9 cellular contexts compared by ENCODE assay signal in the genomic region with DNA sequence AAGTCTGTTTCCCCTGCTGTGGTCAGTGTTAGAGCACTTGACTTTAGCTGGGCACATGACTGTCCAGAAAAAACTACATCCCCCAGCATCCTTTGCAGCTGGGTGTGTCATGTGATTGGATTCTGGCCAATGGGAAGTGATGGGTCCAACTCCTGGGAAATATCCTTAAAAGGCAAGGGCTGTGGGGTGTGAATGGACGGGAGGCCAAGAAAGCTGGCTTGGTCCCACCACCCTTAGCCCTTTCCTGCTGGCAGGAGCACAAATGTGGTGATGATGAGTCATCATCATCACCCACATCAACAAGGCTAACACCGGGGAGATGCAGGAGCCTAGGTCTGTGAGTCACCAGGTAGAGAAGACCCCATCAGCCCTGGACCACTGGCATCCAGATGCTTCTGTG.
DNase-seq lines count a peak whose midpoint lies in the region; ATAC-seq and TF ChIP-seq lines count a peak whose summit lies in the region.
"Had no signal": no experiment of that assay in that cellular context is flagged by ENCODE, and none has a peak within 500 bp of the region (broad histone marks: within the 10 kb centered on the region; RNA-seq: fewer than 3 reads in every experiment).

No MANE protein-coding gene starts in this region.

- in situ Hi-C loops in transverse colon (cut with MboI; ENCODE audit: low pct_ligation_motif_present in 1 of 4, low pct_unique_long_range_greater_than_20kb in 1 of 4, low sequenced_read_pairs in 3 of 4) = no loop called here

- intact Hi-C loops in transverse colon (cut with DNase I; ENCODE audit: low total_unique reads) = no loop called here

- no peaks in the 10 kb centered on the region for H3K79me2 ChIP-seq in ACC112 (ENCODE audit: control insufficient read depth, insufficient read depth, low read length, unreplicated experiment)

- ATAC-seq in GM21390 (IDR thresholded peaks at IDR 0.05; ENCODE audit: unreplicated experiment) (no peak), HG03280 (IDR thresholded peaks at IDR 0.05; ENCODE audit: unreplicated experiment) (no peak)

- H2AFZ ChIP-seq in ACC112 (ENCODE audit: low read length, unreplicated experiment) = peak overlapping the region; percentile 40

- WGBS in transverse colon (ENCODE audit: low coverage in 1 of 2), 2 donors = 19% methylated on average over 2 of the region's 2 CpGs; no CpG with 5 or more reads in 1 of the 2 donors

- no peak for TF ChIP-seq POLR2A in transverse colon (IDR thresholded peaks at IDR 0.05)

- no peak for TF ChIP-seq CTCF in transverse colon (IDR thresholded peaks at IDR 0.05)

- no peaks in the 10 kb centered on the region for H3K9me3 ChIP-seq in transverse colon

- TF ChIP-seq EP300 in transverse colon (IDR thresholded peaks at IDR 0.05; ENCODE audit: low read depth) = no peak

- H3K27ac ChIP-seq in ACC112 (ENCODE audit: low read depth, low read length) (peak overlapping the region; percentile 61), transverse colon (no peak overlapping the region)

- H3K36me3 ChIP-seq in ACC112 (ENCODE audit: insufficient read depth, low read length) (peaks cover 2% of the 10 kb centered on the region; the same call in 1 of the 2 replicates), transverse colon (no peaks in the 10 kb centered on the region)

- DNase-seq in HK-2 (ENCODE audit: unreplicated experiment) = peak; percentile 37
- DNase-seq in astrocyte of the hippocampus (ENCODE audit: low read depth, low spot score) = peak; percentile 99
- DNase-seq in islet precursor cell = peak; percentile 83
- no peak for DNase-seq in NCI-H526 treated with DMSO at 0.1 percent for 48 hours (lab: John Stamatoyannopoulos, UW)
- DNase-seq in transverse colon = no peak

- H3K27me3 ChIP-seq in ACC112 (ENCODE audit: insufficient read depth, low read length) (no peaks in the 10 kb centered on the region), transverse colon (no peaks in the 10 kb centered on the region)

- H3K4me1 ChIP-seq in ACC112 (ENCODE audit: control insufficient read depth, insufficient read depth, low read length, unreplicated experiment) (peaks cover 14% of the 10 kb centered on the region), transverse colon (no peaks in the 10 kb centered on the region)
- H3K4me1 ChIP-seq: Caco-2 had no signal

- H3K4me3 ChIP-seq in ACC112 (ENCODE audit: low read depth, low read length) (no peak overlapping the region), transverse colon (no peak overlapping the region)

Comparison
In these comparisons a context has a peak if more than half of its experiments do, and no peak if none do; other contexts are left out.
1. DNase-seq: peak in HK-2 (single experiment), astrocyte of the hippocampus (single experiment) and islet precursor cell (single experiment); none in NCI-H526 treated with DMSO at 0.1 percent for 48 hours (single experiment) and transverse colon (single experiment).